In genomic region chr18:7941533-7941932, GRCh38 we compare ENCODE assay signal across 14 cellular contexts.
DNase-seq lines count a peak whose midpoint lies in the region; ATAC-seq and TF ChIP-seq lines count a peak whose summit lies in the region.
"Had no signal": no experiment of that assay in that cellular context is flagged by ENCODE, and none has a peak within 500 bp of the region (broad histone marks: within the 10 kb centered on the region; RNA-seq: fewer than 3 reads in every experiment).

No MANE protein-coding gene starts in this region.

- TF ChIP-seq CTCF in C4-2B (conservative IDR thresholded peaks at IDR 0.05) (no peak), PC-9 (conservative IDR thresholded peaks at IDR 0.05) (no peak)

- H4K20me1 ChIP-seq in PC-9 (ENCODE audit: insufficient read depth), result no peaks in the 10 kb centered on the region

- H3K27me3 Mint-ChIP-seq in activated naive CD4-positive, alpha-beta T cell treated with anti-CD3 and anti-CD28 coated beads for 36 hours (ENCODE audit: low read depth), result no peaks in the 10 kb centered on the region
- H3K27me3 Mint-ChIP-seq: stimulated activated memory B cell treated with anti-CD40 and anti-IgM and Interleukin-4, amounts not matched to agents 10 μg/mL and 1 μg/mL and 100 μg/mL, for 72 hours had no signal

- H3K79me2 ChIP-seq in PC-9 (ENCODE audit: low read depth), result no peaks in the 10 kb centered on the region

- no peak overlapping the region for H3K4me3 ChIP-seq in PC-9
- no peak overlapping the region for H3K4me3 ChIP-seq in HAP-1
- H3K4me3 ChIP-seq: esophagus muscularis mucosa had no signal

- no peak overlapping the region for H3K27ac Mint-ChIP-seq in activated naive CD4-positive, alpha-beta T cell treated with anti-CD3 and anti-CD28 coated beads for 36 hours
- H3K27ac Mint-ChIP-seq: stimulated activated memory B cell treated with anti-CD40 and anti-IgM and Interleukin-4, amounts not matched to agents 10 μg/mL and 1 μg/mL and 100 μg/mL, for 72 hours had no signal

- in situ Hi-C loops in HAP-1 (cut with MboI; ENCODE audit: low sequenced_read_pairs), result no loop called here

- H3K36me3 ChIP-seq in PC-9 (ENCODE audit: low read depth) (no peaks in the 10 kb centered on the region), HAP-1 (replicated peaks) (no peaks in the 10 kb centered on the region)

- intact Hi-C loops in PC-9 (cut with micrococcal nuclease; ENCODE audit: unreplicated experiment), result no loop called here
- intact Hi-C loops in activated naive CD4-positive, alpha-beta T cell treated with anti-CD3 and anti-CD28 coated beads for 36 hours (cut with micrococcal nuclease), result no loop called here

- H3K9me3 ChIP-seq in PC-9 (ENCODE audit: insufficient read depth, low read depth), result no peaks in the 10 kb centered on the region
- H3K9me3 ChIP-seq in HAP-1, result peaks cover 4% of the 10 kb centered on the region
- H3K9me3 ChIP-seq: esophagus muscularis mucosa had no signal

- no peak overlapping the region for H2AFZ ChIP-seq in PC-9

- H3K36me3 Mint-ChIP-seq in activated naive CD4-positive, alpha-beta T cell treated with anti-CD3 and anti-CD28 coated beads for 36 hours (ENCODE audit: low read depth), result no peaks in the 10 kb centered on the region
- H3K36me3 Mint-ChIP-seq: stimulated activated memory B cell treated with anti-CD40 and anti-IgM and Interleukin-4, amounts not matched to agents 10 μg/mL and 1 μg/mL and 100 μg/mL, for 72 hours had no signal

- no peaks in the 10 kb centered on the region for H3K9me2 ChIP-seq in PC-9 (ENCODE audit: insufficient read depth)

- POLR2A ChIA-PET in PC-9 (lab: Charles Lee; ENCODE audit: unreplicated experiment), result interaction anchor here (0.7 kb wide), 1 partner anchor 15 kb away, joined by 3 read pairs; no protein-coding TSS in a partner anchor

- H3K9me3 Mint-ChIP-seq in activated naive CD4-positive, alpha-beta T cell treated with anti-CD3 and anti-CD28 coated beads for 36 hours, result no peaks in the 10 kb centered on the region
- H3K9me3 Mint-ChIP-seq: neural crest cell had no signal

- no peak overlapping the region for H3K4me3 Mint-ChIP-seq in activated naive CD4-positive, alpha-beta T cell treated with anti-CD3 and anti-CD28 coated beads for 36 hours
- H3K4me3 Mint-ChIP-seq: neural crest cell; stimulated activated memory B cell treated with anti-CD40 and anti-IgM and Interleukin-4, amounts not matched to agents 10 μg/mL and 1 μg/mL and 100 μg/mL, for 72 hours had no signal

- ATAC-seq in left lobe of liver, result peak; percentile 38
- ATAC-seq: stimulated activated memory B cell treated with anti-CD40 and anti-IgM and Interleukin-4, amounts not matched to agents 10 μg/mL and 1 μg/mL and 100 μg/mL, for 72 hours had no signal

- H3K27me3 ChIP-seq in PC-9 (ENCODE audit: insufficient read depth, low read depth) (no peaks in the 10 kb centered on the region), HAP-1 (ENCODE audit: low read depth) (no peaks in the 10 kb centered on the region)
- H3K27me3 ChIP-seq: esophagus muscularis mucosa had no signal

- BruUV-seq in PC-9 (replicated peaks; lab: Mats Ljungman, UMichigan), result no TSS peak

- H3K4me1 ChIP-seq in PC-9 (replicated peaks; ENCODE audit: insufficient read depth) (peaks cover 14% of the 10 kb centered on the region), HAP-1 (no peaks in the 10 kb centered on the region)

- peaks cover 11% of the 10 kb centered on the region; the same call in 1 of the 2 replicates for H3F3A ChIP-seq in PC-9 (ENCODE audit: insufficient read depth, low read depth)

- DNase-seq in NCI-H146 treated with DMSO at 0.1 percent for 48 hours (lab: John Stamatoyannopoulos, UW; ENCODE audit: unreplicated experiment) (peak; percentile 96), SHP77 treated with DMSO at 0.1 percent for 48 hours (lab: John Stamatoyannopoulos, UW) (peak; percentile 97), left lobe of liver (ENCODE audit: low spot score) (no peak), hypothalamus (lab: John Stamatoyannopoulos, UW) (no peak), PC-9 (no peak), HAP-1 (ENCODE audit: low spot score in 2 of 2) (no peak)
- no peak for DNase-seq in activated naive CD4-positive, alpha-beta T cell treated with anti-CD3 and anti-CD28 coated beads for 36 hours
- DNase-seq: activated CD8-positive, alpha-beta memory T cell treated with anti-CD3 and anti-CD28 coated beads, Interleukin-2, amount 50 U/mL, for 48 hours; GOT3; KG1 had no signal

- H3K27ac ChIP-seq in C4-2B (peak overlapping the region; percentile 57), PC-9 (no peak overlapping the region)
- H3K27ac ChIP-seq: esophagus muscularis mucosa had no signal

- CTCF ChIA-PET in PC-9 (lab: Charles Lee), result interaction anchor here (0.6 kb wide), 1 partner anchor 19 kb away, joined by 5 read pairs; no protein-coding TSS in a partner anchor
- CTCF ChIA-PET in activated naive CD4-positive, alpha-beta T cell treated with anti-CD3 and anti-CD28 coated beads for 36 hours (lab: Charles Lee), result interaction anchor here (0.7 kb wide), 1 partner anchor 319 kb away, joined by 3 read pairs; no protein-coding TSS in a partner anchor

- no peak overlapping the region for H3K4me2 ChIP-seq in PC-9

- H3K4me1 Mint-ChIP-seq in activated naive CD4-positive, alpha-beta T cell treated with anti-CD3 and anti-CD28 coated beads for 36 hours (ENCODE audit: low read depth), result no peaks in the 10 kb centered on the region
- H3K4me1 Mint-ChIP-seq: stimulated activated memory B cell treated with anti-CD40 and anti-IgM and Interleukin-4, amounts not matched to agents 10 μg/mL and 1 μg/mL and 100 μg/mL, for 72 hours had no signal

Comparison
In these comparisons a context has a peak if more than half of its experiments do, and no peak if none do; other contexts are left out.
1. DNase-seq: peak in NCI-H146 treated with DMSO at 0.1 percent for 48 hours (single experiment) and SHP77 treated with DMSO at 0.1 percent for 48 hours (single experiment); none in left lobe of liver (single experiment), hypothalamus (0 of 51), PC-9 (0 of 2), activated naive CD4-positive, alpha-beta T cell treated with anti-CD3 and anti-CD28 coated beads for 36 hours (single experiment) and HAP-1 (0 of 2).